In genomic region chr10:95773454-95773853, GRCh38 we compare ENCODE assay signal across 3 cellular contexts.
TF ChIP-seq lines count a peak whose summit lies in the region.

No MANE protein-coding gene starts in this region.

TF ChIP-seq in HEK293, 187 proteins besides CTCF, POLR2A, EP300 and RAD21:
- TF ChIP-seq ZNF146 (tag by site-specific recombination; IDR thresholded peaks at IDR 0.05): peak; percentile 50; the same call in 1 of the 2 replicates

TF ChIP-seq in GM12878, 131 proteins besides CTCF, POLR2A, EP300 and RAD21:
- TF ChIP-seq ZNF217 (IDR thresholded peaks at IDR 0.05): peak; percentile 36; the same call in 1 of the 2 replicates
TF ChIP-seq in GM12878: peak in this region for 1; not testable (repeated sequence) for 130.

TF ChIP-seq in K562, 482 proteins besides CTCF, POLR2A, EP300 and RAD21:
- peak; percentile 57 for TF ChIP-seq ZNF146 (CRISPR knock-in tag; IDR thresholded peaks at IDR 0.05; ENCODE audit: unreplicated experiment)
TF ChIP-seq in K562: peak in this region for 1; not testable (repeated sequence) for 481.
